Comparison of ENCODE assay signal across 8 cellular contexts in genomic region chr20:25697132-25697446, GRCh38. TPM values are rescaled to one million over a fixed set of nuclear protein-coding genes. Genes with fewer than 3 reads are reported as not detected.
A peak's percentile ranks its signal among the peaks of the same experiment; 100 is the strongest.
DNase-seq lines count a peak whose midpoint lies in the region; ATAC-seq and TF ChIP-seq lines count a peak whose summit lies in the region.

No MANE protein-coding gene starts in this region.

- POLR2A ChIA-PET in MCF 10A (lab: Yijun Ruan, JAX), result interaction anchor here (0.6 to 1.6 kb wide), 7 partner anchors 9 to 288 kb away, joined by 3 to 5 read pairs (median 4); no protein-coding TSS in a partner anchor

- no peak overlapping the region for H2BK15ac ChIP-seq in mesendoderm (replicated peaks; ENCODE audit: low read depth)

- no peak overlapping the region for H2BK5ac ChIP-seq in mesendoderm (ENCODE audit: low read length)

- H3K36me3 ChIP-seq in heart left ventricle, result peaks cover 0 to 1% (median 0%) of the 10 kb centered on the region in 9 donors
- no peaks in the 10 kb centered on the region for H3K36me3 ChIP-seq in mesendoderm (ENCODE audit: control insufficient read depth, insufficient read depth, low read length)
- H3K36me3 ChIP-seq in urinary bladder (ENCODE audit: insufficient read depth), result no peaks in the 10 kb centered on the region

- TSS peak; percentile 75 for BruUV-seq in MCF 10A (replicated peaks; lab: Mats Ljungman, UMichigan)

- peaks cover 12% of the 10 kb centered on the region for H3K9me3 Mint-ChIP-seq in MCF 10A (ENCODE audit: unreplicated experiment)

- TF ChIP-seq POLR2A in heart left ventricle (IDR thresholded peaks at IDR 0.05), result no peak

- ATAC-seq in heart left ventricle (no peak), left ventricle myocardium superior (no peak), GM18861 (IDR thresholded peaks at IDR 0.05; ENCODE audit: unreplicated experiment) (no peak)

- H3K4me3 ChIP-seq in heart left ventricle (peak overlapping the region; percentile 73 to 98 (median 89)), mesendoderm (ENCODE audit: low read length) (peak overlapping the region; percentile 85), urinary bladder (ENCODE audit: low read depth, low read length) (peak overlapping the region; percentile 71)

- H3K4ac ChIP-seq in mesendoderm (ENCODE audit: low read depth, low read length), result no peak overlapping the region

- TF ChIP-seq CTCF in heart left ventricle (IDR thresholded peaks at IDR 0.05) (no peak), MCF 10A (IDR thresholded peaks at IDR 0.05; ENCODE audit: unreplicated experiment) (no peak)

- peak overlapping the region; percentile 70 for H3K56ac ChIP-seq in mesendoderm (ENCODE audit: low read length)

- H3K4me1 Mint-ChIP-seq in MCF 10A (ENCODE audit: insufficient read depth, unreplicated experiment), result peaks cover 14% of the 10 kb centered on the region

- H4K8ac ChIP-seq in mesendoderm (ENCODE audit: low read depth, low read length), result no peak overlapping the region

- peaks cover 8% of the 10 kb centered on the region for H3K79me1 ChIP-seq in mesendoderm (ENCODE audit: low read length)

- peak overlapping the region; percentile 67 for H3K9ac ChIP-seq in mesendoderm (ENCODE audit: low read length)

- H3K4me2 ChIP-seq in mesendoderm (ENCODE audit: low read length), result peak overlapping the region; percentile 78

- no peak overlapping the region for H3K23ac ChIP-seq in mesendoderm (ENCODE audit: low read length)

- H3K27me3 Mint-ChIP-seq in MCF 10A (ENCODE audit: insufficient read depth, unreplicated experiment), result no peaks in the 10 kb centered on the region

- no peak overlapping the region for H2BK120ac ChIP-seq in mesendoderm (ENCODE audit: low read depth, low read length)

- H3K18ac ChIP-seq in mesendoderm (ENCODE audit: low read length), result no peak overlapping the region

- DNase-seq in heart left ventricle, result no peak
- no peak for DNase-seq in left ventricle myocardium superior
- DNase-seq in MCF 10A (ENCODE audit: unreplicated experiment), result no peak
- no peak for DNase-seq in mesendoderm
- no peak for DNase-seq in GOT3 (lab: John Stamatoyannopoulos, UW)
- DNase-seq in MV-4-11 (lab: John Stamatoyannopoulos, UW), result no peak

- peak overlapping the region; percentile 83 for H3K27ac Mint-ChIP-seq in MCF 10A (ENCODE audit: low read depth, unreplicated experiment)

- H3K4me1 ChIP-seq in heart left ventricle (peaks cover 0 to 22% (median 12%) of the 10 kb centered on the region in 12 donors), mesendoderm (ENCODE audit: control insufficient read depth, low read depth, low read length) (no peaks in the 10 kb centered on the region), urinary bladder (ENCODE audit: insufficient read depth) (peaks cover 3% of the 10 kb centered on the region)

- no peak overlapping the region for H2AK5ac ChIP-seq in mesendoderm (ENCODE audit: low read length)

- intact Hi-C loops in heart left ventricle (cut with DNase I) (loop anchor here in 6 of 10 donors (2.0 to 10.0 kb wide), 7 partner anchors 72 to 305 kb away; partner anchors contain the start of genes NANP (in 4 of the 6) and ABHD12 (in 2 of the 6)), left ventricle myocardium superior (cut with micrococcal nuclease) (no loop called here), MCF 10A (cut with micrococcal nuclease) (no loop called here)

- no peaks in the 10 kb centered on the region for H3K79me2 ChIP-seq in mesendoderm (ENCODE audit: control insufficient read depth, insufficient read depth, low read length)

- H3K27me3 ChIP-seq in heart left ventricle (no peaks in the 10 kb centered on the region), mesendoderm (ENCODE audit: insufficient read depth, low read length, poor library complexity) (no peaks in the 10 kb centered on the region)

- H3K36me3 Mint-ChIP-seq in MCF 10A (ENCODE audit: insufficient read depth, unreplicated experiment), result peaks cover 16% of the 10 kb centered on the region

- peaks cover 0 to 30% (median 7%) of the 10 kb centered on the region in 12 donors for H3K9me3 ChIP-seq in heart left ventricle

- WGBS in heart left ventricle, 4 donors, result 0 to 1% (median 1%) methylated on average over 3 of the region's 3 CpGs
- WGBS in mesendoderm (ENCODE audit: extremely low coverage, insufficient coverage, low lambda C conversion rate), result no CpG with 5 or more reads among the region's 3 CpGs
- WGBS in urinary bladder, result under 1% methylated on average over 3 of the region's 3 CpGs

- H3K4me3 Mint-ChIP-seq in MCF 10A (ENCODE audit: unreplicated experiment), result peak overlapping the region; percentile 90

- CTCF ChIA-PET in MCF 10A (lab: Yijun Ruan, JAX), result no interaction called here

- H4K5ac ChIP-seq in mesendoderm (ENCODE audit: low read length), result no peak overlapping the region

- H3K27ac ChIP-seq in heart left ventricle (peak overlapping the region in 11 of 12 donors; percentile 27 to 97 (median 93)), mesendoderm (ENCODE audit: low read depth, low read length) (no peak overlapping the region), urinary bladder (ENCODE audit: low read depth) (no peak overlapping the region)

RNA-seq across cellular contexts. Expression of gene ZNF337, which starts 0.4 kb away (rescaled TPM):
- total RNA-seq in heart left ventricle (10 to 100 TPM in 1 of 9 donors, 1 to 10 TPM in 8; 5.8 to 10.3 (median 6.6) TPM), left ventricle myocardium superior (8.3 TPM), MCF 10A (2022) (19.5 and 23.0 TPM in 2 replicates), urinary bladder (23.3 TPM)
- polyA plus RNA-seq in heart left ventricle (1 to 10 TPM; 5.5 to 6.2 TPM), urinary bladder (14.6 TPM)
- polyA plus RNA-seq in mesendoderm (2013, experiment 1 of 2), result 3.3 TPM
- 3.1 TPM for polyA plus RNA-seq in mesendoderm (2013, experiment 2 of 2)

Comparison
In these comparisons a context has a peak if more than half of its experiments do, and no peak if none do; other contexts are left out.
1. intact Hi-C loops: an anchor here in heart left ventricle (2.0 to 10.0 kb wide); none called in left ventricle myocardium superior and MCF 10A.
2. H3K27ac ChIP-seq: peak in heart left ventricle (11 of 12); none in mesendoderm (single experiment) and urinary bladder (single experiment).
3. Peak in every context shown above with its lines, with median percentiles within 50 percentile points of each other: H3K4me3 ChIP-seq.